Comparison of ENCODE assay signal across 2 cellular contexts in the genomic region with DNA sequence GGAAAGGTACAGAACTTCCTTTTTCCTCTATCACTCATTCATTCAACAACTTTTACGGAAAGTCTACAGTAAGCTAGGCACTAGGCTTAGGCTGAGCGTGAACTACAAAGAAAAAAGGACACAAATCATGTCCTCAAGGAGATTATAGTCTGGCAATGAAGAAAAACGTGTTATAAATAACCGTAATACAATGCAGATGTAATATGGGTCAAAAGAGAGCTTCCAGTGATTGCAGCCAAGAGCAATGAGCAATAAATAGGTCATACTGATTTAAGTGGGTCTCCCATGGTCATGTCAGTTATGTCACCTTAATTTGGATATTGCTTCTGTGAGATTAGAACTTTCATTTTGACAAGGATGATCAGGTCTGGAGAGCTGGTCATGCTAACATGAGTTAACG.
TF ChIP-seq lines count a peak whose summit lies in the region.

No MANE protein-coding gene starts in this region.

TF ChIP-seq in HepG2, 621 proteins besides CTCF, POLR2A, EP300 and RAD21:
- TF ChIP-seq IRX3 (CRISPR knock-in tag; IDR thresholded peaks at IDR 0.05; ENCODE audit: borderline replicate concordance, low read depth) (no peak), BRCA1 (CRISPR knock-in tag; IDR thresholded peaks at IDR 0.05) (no peak), ZSCAN25 (CRISPR knock-in tag; IDR thresholded peaks at IDR 0.05) (no peak), ZNF329 (CRISPR knock-in tag; IDR thresholded peaks at IDR 0.05; ENCODE audit: low read depth) (no peak), ZFP1 (CRISPR knock-in tag; IDR thresholded peaks at IDR 0.05) (no peak), JUN (CRISPR knock-in tag; IDR thresholded peaks at IDR 0.05) (no peak), SSRP1 (CRISPR knock-in tag; IDR thresholded peaks at IDR 0.05) (no peak), SMAD1 (CRISPR knock-in tag; IDR thresholded peaks at IDR 0.05; ENCODE audit: borderline replicate concordance, low read depth) (no peak)
- TF ChIP-seq, protein P1, sequence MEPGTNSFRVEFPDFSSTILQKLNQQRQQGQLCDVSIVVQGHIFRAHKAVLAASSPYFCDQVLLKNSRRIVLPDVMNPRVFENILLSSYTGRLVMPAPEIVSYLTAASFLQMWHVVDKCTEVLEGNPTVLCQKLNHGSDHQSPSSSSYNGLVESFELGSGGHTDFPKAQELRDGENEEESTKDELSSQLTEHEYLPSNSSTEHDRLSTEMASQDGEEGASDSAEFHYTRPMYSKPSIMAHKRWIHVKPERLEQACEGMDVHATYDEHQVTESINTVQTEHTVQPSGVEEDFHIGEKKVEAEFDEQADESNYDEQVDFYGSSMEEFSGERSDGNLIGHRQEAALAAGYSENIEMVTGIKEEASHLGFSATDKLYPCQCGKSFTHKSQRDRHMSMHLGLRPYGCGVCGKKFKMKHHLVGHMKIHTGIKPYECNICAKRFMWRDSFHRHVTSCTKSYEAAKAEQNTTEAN (CRISPR knock-in tag; conservative IDR thresholded peaks at IDR 0.05), result no peak
- TF ChIP-seq, protein P2, sequence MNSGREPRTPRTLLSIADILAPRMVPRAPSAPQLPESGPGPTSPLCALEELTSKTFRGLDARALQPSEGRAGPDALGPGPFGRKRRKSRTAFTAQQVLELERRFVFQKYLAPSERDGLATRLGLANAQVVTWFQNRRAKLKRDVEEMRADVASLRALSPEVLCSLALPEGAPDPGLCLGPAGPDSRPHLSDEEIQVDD (CRISPR knock-in tag; IDR thresholded peaks at IDR 0.05; ENCODE audit: borderline replicate concordance), result no peak
- TF ChIP-seq, protein P3, sequence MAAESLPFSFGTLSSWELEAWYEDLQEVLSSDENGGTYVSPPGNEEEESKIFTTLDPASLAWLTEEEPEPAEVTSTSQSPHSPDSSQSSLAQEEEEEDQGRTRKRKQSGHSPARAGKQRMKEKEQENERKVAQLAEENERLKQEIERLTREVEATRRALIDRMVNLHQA (CRISPR knock-in tag; IDR thresholded peaks at IDR 0.05), result no peak

TF ChIP-seq in endothelial cell of umbilical vein, 7 proteins besides CTCF, POLR2A, EP300 and RAD21:
- TF ChIP-seq MYC (IDR thresholded peaks at IDR 0.05; ENCODE audit: low read depth, low read length), result no peak
- TF ChIP-seq FOS (IDR thresholded peaks at IDR 0.05; ENCODE audit: borderline replicate concordance, insufficient read depth, low read length), result no peak
- TF ChIP-seq, protein P4, sequence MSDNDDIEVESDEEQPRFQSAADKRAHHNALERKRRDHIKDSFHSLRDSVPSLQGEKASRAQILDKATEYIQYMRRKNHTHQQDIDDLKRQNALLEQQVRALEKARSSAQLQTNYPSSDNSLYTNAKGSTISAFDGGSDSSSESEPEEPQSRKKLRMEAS (IDR thresholded peaks at IDR 0.05; ENCODE audit: insufficient read depth, insufficient read length), result no peak
- TF ChIP-seq GATA2 (IDR thresholded peaks at IDR 0.05; ENCODE audit: insufficient read depth, insufficient read length, low read depth, low read length), result no peak
- no peak for TF ChIP-seq EZH2 (IDR thresholded peaks at IDR 0.05; ENCODE audit: borderline replicate concordance, low read depth, low read length, severe bottlenecking)
- TF ChIP-seq JUN (IDR thresholded peaks at IDR 0.05; ENCODE audit: borderline replicate concordance, insufficient read depth, insufficient read length, low read depth), result no peak
- no peak for TF ChIP-seq POLR2AphosphoS5 (IDR thresholded peaks at IDR 0.05; ENCODE audit: insufficient read depth, low read depth, low read length)
